ENCODE assay signal across 40 cellular contexts in genomic region chr4:123978637-123979036, GRCh38.
"Had no signal": no experiment of that assay in that cellular context is flagged by ENCODE, and none has a peak within 500 bp of the region (broad histone marks: within the 10 kb centered on the region; RNA-seq: fewer than 3 reads in every experiment).

No MANE protein-coding gene starts in this region.

- H3K27me3 Mint-ChIP-seq: activated naive CD4-positive, alpha-beta T cell treated with anti-CD3 and anti-CD28 coated beads, Interleukin-2, amount 10 ng/mL, durations not matched to agents 7 days and 5 days; activated naive CD8-positive, alpha-beta T cell; activated naive CD8-positive, alpha-beta T cell treated with anti-CD3 and anti-CD28 coated beads, Interleukin-2, amount 50 U/mL, for 24 hours; activated T-cell treated with anti-CD3 and anti-CD28 coated beads, Interleukin-2, amount 50 U/mL, for 24 hours; brain; central memory CD8-positive, alpha-beta T cell had no signal

- ATAC-seq: activated naive CD4-positive, alpha-beta T cell treated with anti-CD3 and anti-CD28 coated beads, Interleukin-2, amount 50 U/mL, for 72 hours; activated naive CD8-positive, alpha-beta T cell treated with anti-CD3 and anti-CD28 coated beads, Interleukin-2, amount 50 U/mL, for 24 hours; activated T-cell treated with anti-CD3 and anti-CD28 coated beads, Interleukin-2, amount 50 U/mL, for 4 hours; activated T-cell treated with anti-CD3 and anti-CD28 coated beads, Interleukin-2, amount 50 U/mL, for 72 hours; activated T-helper 17 cell treated with anti-CD3 and anti-CD28 coated beads, Interleukin-2, amount 50 U/mL, for 72 hours; body of pancreas had no signal

- H3K4me3 ChIP-seq: adrenal gland, ascending aorta, body of pancreas, breast epithelium, cardiac muscle cell had no signal

- H3K27ac Mint-ChIP-seq: activated naive CD4-positive, alpha-beta T cell treated with anti-CD3 and anti-CD28 coated beads for 36 hours; activated naive CD4-positive, alpha-beta T cell treated with anti-CD3 and anti-CD28 coated beads, Interleukin-2, amount 10 ng/mL, durations not matched to agents 7 days and 5 days; activated naive CD4-positive, alpha-beta T cell treated with anti-CD3 and anti-CD28 coated beads, Interleukin-2, amount 50 U/mL, for 24 hours; activated naive CD4-positive, alpha-beta T cell treated with anti-CD3 and anti-CD28 coated beads, Interleukin-2, amount 50 U/mL, for 72 hours; activated naive CD8-positive, alpha-beta T cell; activated naive CD8-positive, alpha-beta T cell treated with anti-CD3 and anti-CD28 coated beads for 36 hours; activated naive CD8-positive, alpha-beta T cell treated with anti-CD3 and anti-CD28 coated beads, Interleukin-2, amount 10 ng/mL, durations not matched to agents 7 days and 5 days; activated naive CD8-positive, alpha-beta T cell treated with anti-CD3 and anti-CD28 coated beads, Interleukin-2, amount 50 U/mL, for 24 hours; activated T-cell treated with anti-CD3 and anti-CD28 coated beads, Interleukin-2, amount 50 U/mL, for 24 hours; activated T-cell treated with anti-CD3 and anti-CD28 coated beads, Interleukin-2, amount 50 U/mL, for 72 hours; activated T-helper 1 cell treated with anti-CD3 and anti-CD28 coated beads, Interleukin-12 subunit alpha, Interleukin-12 subunit beta, Interleukin-2, Interleukin-4 antibody, amounts not matched to agents 30 ng/mL and 10 ng/mL and 1 ng/mL, durations not matched to agents 14 hours and 24 hours and 36 hours; activated T-helper 17 cell treated with anti-CD3 and anti-CD28 coated beads, Interleukin-2, amount 50 U/mL, for 72 hours; activated T-helper 2 cell treated with anti-CD3 and anti-CD28 coated beads, Interferon-gamma antibody, Interleukin-2, Interleukin-4, amounts not matched to agents 10 μg/mL and 5 μg/mL and 100 μg/mL, durations not matched to agents 14 hours and 24 hours and 36 hours; brain had no signal

- H3K36me3 ChIP-seq: adrenal gland, ascending aorta, brain microvascular endothelial cell, breast epithelium, cardiac muscle cell had no signal

- DNase-seq: activated effector memory CD4-positive, alpha-beta T cell treated with anti-CD3 and anti-CD28 coated beads, Interleukin-2, amount 50 U/mL, for 16 hours; activated gamma-delta T cell; activated gamma-delta T cell treated with Interleukin-2 at 50 U/mL for 16 hours; activated naive CD4-positive, alpha-beta T cell; activated naive CD4-positive, alpha-beta T cell treated with anti-CD3 and anti-CD28 coated beads for 36 hours; activated naive CD4-positive, alpha-beta T cell treated with anti-CD3 and anti-CD28 coated beads, Interleukin-2, amount 10 ng/mL, durations not matched to agents 7 days and 5 days; activated naive CD4-positive, alpha-beta T cell treated with anti-CD3 and anti-CD28 coated beads, Interleukin-2, amount 50 U/mL, for 16 hours; activated naive CD4-positive, alpha-beta T cell treated with Interleukin-2 at 50 U/mL for 16 hours; activated naive CD8-positive, alpha-beta T cell treated with anti-CD3 and anti-CD28 coated beads for 36 hours; activated naive CD8-positive, alpha-beta T cell treated with anti-CD3 and anti-CD28 coated beads, Interleukin-2, amount 10 ng/mL, durations not matched to agents 7 days and 5 days; activated naive CD8-positive, alpha-beta T cell treated with anti-CD3 and anti-CD28 coated beads, Interleukin-2, amount 50 U/mL, for 24 hours; activated T-cell treated with anti-CD3 and anti-CD28 coated beads for 4 hours; activated T-cell treated with anti-CD3 and anti-CD28 coated beads, Interleukin-2, amount 50 U/mL, for 1 hour; activated T-cell treated with anti-CD3 and anti-CD28 coated beads, Interleukin-2, amount 50 U/mL, for 24 hours; activated T-cell treated with anti-CD3 and anti-CD28 coated beads, Interleukin-2, amount 50 U/mL, for 4 hours; activated T-cell treated with anti-CD3 and anti-CD28 coated beads, Interleukin-2, amount 50 U/mL, for 48 hours; activated T-cell treated with anti-CD3 and anti-CD28 coated beads, Interleukin-2, amount 50 U/mL, for 72 hours; adrenal gland; amniotic stem cell; amygdala; anterior cingulate cortex; aorta; body of pancreas; brain microvascular endothelial cell; caudate nucleus; central memory CD4-positive, alpha-beta T cell; cerebellar nuclear complex had no signal

- H3K27ac ChIP-seq: adrenal gland, ascending aorta, body of pancreas, brain microvascular endothelial cell, breast epithelium, cardiac muscle cell had no signal

- H3K4me3 Mint-ChIP-seq: activated naive CD4-positive, alpha-beta T cell treated with anti-CD3 and anti-CD28 coated beads for 36 hours; activated naive CD4-positive, alpha-beta T cell treated with anti-CD3 and anti-CD28 coated beads, Interleukin-2, amount 10 ng/mL, durations not matched to agents 7 days and 5 days; activated naive CD4-positive, alpha-beta T cell treated with anti-CD3 and anti-CD28 coated beads, Interleukin-2, amount 50 U/mL, for 24 hours; activated naive CD8-positive, alpha-beta T cell; activated naive CD8-positive, alpha-beta T cell treated with anti-CD3 and anti-CD28 coated beads for 36 hours; activated naive CD8-positive, alpha-beta T cell treated with anti-CD3 and anti-CD28 coated beads, Interleukin-2, amount 10 ng/mL, durations not matched to agents 7 days and 5 days; activated naive CD8-positive, alpha-beta T cell treated with anti-CD3 and anti-CD28 coated beads, Interleukin-2, amount 50 U/mL, for 24 hours; activated T-cell treated with anti-CD3 and anti-CD28 coated beads, Interleukin-2, amount 50 U/mL, for 24 hours; activated T-cell treated with anti-CD3 and anti-CD28 coated beads, Interleukin-2, amount 50 U/mL, for 4 hours; activated T-cell treated with anti-CD3 and anti-CD28 coated beads, Interleukin-2, amount 50 U/mL, for 72 hours; activated T-helper 1 cell treated with anti-CD3 and anti-CD28 coated beads, Interleukin-12 subunit alpha, Interleukin-12 subunit beta, Interleukin-2, Interleukin-4 antibody, amounts not matched to agents 30 ng/mL and 10 ng/mL and 1 ng/mL, durations not matched to agents 14 hours and 24 hours and 36 hours; activated T-helper 17 cell treated with anti-CD3 and anti-CD28 coated beads, Interleukin-2, amount 50 U/mL, for 72 hours; brain; central memory CD8-positive, alpha-beta T cell had no signal

- FAIRE-seq: astrocyte, bronchial epithelial cell had no signal

- H3K4me1 Mint-ChIP-seq: activated naive CD4-positive, alpha-beta T cell treated with anti-CD3 and anti-CD28 coated beads, Interleukin-2, amount 10 ng/mL, durations not matched to agents 7 days and 5 days; activated naive CD4-positive, alpha-beta T cell treated with anti-CD3 and anti-CD28 coated beads, Interleukin-2, amount 50 U/mL, for 24 hours; activated naive CD8-positive, alpha-beta T cell treated with anti-CD3 and anti-CD28 coated beads for 36 hours; activated naive CD8-positive, alpha-beta T cell treated with anti-CD3 and anti-CD28 coated beads, Interleukin-2, amount 10 ng/mL, durations not matched to agents 7 days and 5 days; activated naive CD8-positive, alpha-beta T cell treated with anti-CD3 and anti-CD28 coated beads, Interleukin-2, amount 50 U/mL, for 24 hours; activated T-helper 17 cell treated with anti-CD3 and anti-CD28 coated beads, Interleukin-2, amount 50 U/mL, for 72 hours; central memory CD8-positive, alpha-beta T cell had no signal

- H3K9me3 Mint-ChIP-seq: activated naive CD4-positive, alpha-beta T cell treated with anti-CD3 and anti-CD28 coated beads, Interleukin-2, amount 10 ng/mL, durations not matched to agents 7 days and 5 days; activated naive CD4-positive, alpha-beta T cell treated with anti-CD3 and anti-CD28 coated beads, Interleukin-2, amount 50 U/mL, for 72 hours; activated naive CD8-positive, alpha-beta T cell treated with anti-CD3 and anti-CD28 coated beads, Interleukin-2, amount 10 ng/mL, durations not matched to agents 7 days and 5 days; activated T-cell treated with anti-CD3 and anti-CD28 coated beads, Interleukin-2, amount 50 U/mL, for 24 hours; activated T-cell treated with anti-CD3 and anti-CD28 coated beads, Interleukin-2, amount 50 U/mL, for 72 hours; activated T-helper 1 cell treated with anti-CD3 and anti-CD28 coated beads, Interleukin-12 subunit alpha, Interleukin-12 subunit beta, Interleukin-2, Interleukin-4 antibody, amounts not matched to agents 30 ng/mL and 10 ng/mL and 1 ng/mL, durations not matched to agents 14 hours and 24 hours and 36 hours; central memory CD8-positive, alpha-beta T cell had no signal

- H3K27me3 ChIP-seq: adrenal gland, ascending aorta, body of pancreas, brain microvascular endothelial cell, breast epithelium, cardiac muscle cell had no signal

- H3K4me1 ChIP-seq: ascending aorta, body of pancreas, breast epithelium had no signal

- H3K36me3 Mint-ChIP-seq: activated naive CD4-positive, alpha-beta T cell treated with anti-CD3 and anti-CD28 coated beads, Interleukin-2, amount 10 ng/mL, durations not matched to agents 7 days and 5 days; activated naive CD4-positive, alpha-beta T cell treated with anti-CD3 and anti-CD28 coated beads, Interleukin-2, amount 50 U/mL, for 24 hours; activated naive CD4-positive, alpha-beta T cell treated with anti-CD3 and anti-CD28 coated beads, Interleukin-2, amount 50 U/mL, for 72 hours; activated naive CD8-positive, alpha-beta T cell; activated naive CD8-positive, alpha-beta T cell treated with anti-CD3 and anti-CD28 coated beads for 36 hours; activated naive CD8-positive, alpha-beta T cell treated with anti-CD3 and anti-CD28 coated beads, Interleukin-2, amount 10 ng/mL, durations not matched to agents 7 days and 5 days had no signal
